ENCODE assay signal across 8 cellular contexts in the genomic region with DNA sequence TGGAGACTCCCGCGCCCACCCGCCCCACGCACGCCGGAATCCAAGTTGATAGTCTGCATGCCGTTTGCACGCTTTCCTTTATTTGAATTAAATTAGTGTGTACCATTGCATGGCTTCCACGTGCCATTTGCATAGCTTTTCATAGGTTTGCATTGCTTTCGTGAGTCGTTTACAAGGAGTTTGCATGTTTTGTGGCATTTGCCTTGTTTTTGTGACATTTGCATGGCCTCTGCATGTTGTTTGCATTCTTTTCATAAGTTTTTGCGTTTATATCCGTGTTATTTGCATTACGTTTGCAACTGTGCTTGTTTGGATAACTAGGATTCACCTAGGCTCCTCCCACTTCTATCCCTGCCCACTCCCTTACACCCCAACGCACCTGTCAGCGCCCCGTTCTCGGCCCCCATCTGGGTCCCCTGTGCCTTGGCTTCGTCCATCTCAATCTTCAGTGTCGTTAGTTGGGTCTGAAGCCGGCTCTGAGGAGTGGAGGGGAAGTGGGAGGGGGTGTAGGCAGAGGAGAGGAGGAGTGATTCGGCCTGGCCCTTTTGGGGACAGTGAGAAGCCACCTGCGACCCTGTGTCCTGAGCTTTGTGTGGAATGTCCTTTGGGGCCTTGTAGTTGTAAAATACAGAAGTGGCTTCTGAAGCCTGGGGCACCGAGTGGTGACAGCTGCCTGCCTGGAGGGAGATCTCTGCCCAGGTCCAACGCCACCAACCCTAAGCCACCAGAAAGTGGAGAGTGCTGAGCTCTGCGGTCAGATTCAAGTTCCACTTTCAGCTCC. TPM values are rescaled to one million over a fixed set of nuclear protein-coding genes. Genes with fewer than 3 reads are reported as not detected.
DNase-seq lines count a peak whose midpoint lies in the region; ATAC-seq, FAIRE-seq and TF ChIP-seq lines count a peak whose summit lies in the region.

No MANE protein-coding gene starts in this region.

- WGBS in H1 (ENCODE audit: extremely low coverage in 1 of 2, insufficient coverage in 1 of 2, insufficient read length in 1 of 2, insufficient replicate concordance in 2 of 2, low coverage in 1 of 2, low lambda C conversion rate in 2 of 2, missing lambda C conversion rate in 1 of 2), 2 experiments, result 18% methylated on average over 19 of the region's 26 CpGs; no CpG with 5 or more reads in 1 of the 2 experiments
- 6 to 8% (median 8%) methylated on average over 25 to 26 of the region's 26 CpGs for WGBS in ovary, 3 donors

- H3K9me2 ChIP-seq in OCI-LY1 (ENCODE audit: low read depth, low read length), result no peaks in the 10 kb centered on the region

- H3K9me3 ChIP-seq in OCI-LY1 (ENCODE audit: low read length) (peaks cover 3% of the 10 kb centered on the region; the same call in 1 of the 2 replicates), H1 (ENCODE audit: insufficient read depth in 2 of 2, low read depth in 1 of 2, low read length in 1 of 2) (no peaks in the 10 kb centered on the region), ovary (no peaks in the 10 kb centered on the region)

- no peak overlapping the region for H3K23ac ChIP-seq in H1 (ENCODE audit: insufficient read length)

- H3K27ac Mint-ChIP-seq in activated T-cell treated with anti-CD3 and anti-CD28 coated beads, Interleukin-2, amount 50 U/mL, for 72 hours, result no peak overlapping the region

- peak overlapping the region; percentile 94 to 100 for H3K4me3 Mint-ChIP-seq in activated T-cell treated with anti-CD3 and anti-CD28 coated beads, Interleukin-2, amount 50 U/mL, for 72 hours

- no peaks in the 10 kb centered on the region for H3K79me1 ChIP-seq in H1 (ENCODE audit: low read depth, low read length)

- no peak overlapping the region for H2BK20ac ChIP-seq in H1 (ENCODE audit: low read length)

- no peak for TF ChIP-seq RAD21 in H1 (IDR thresholded peaks at IDR 0.05 in 1 of 2, conservative IDR thresholded peaks at IDR 0.05 in 1 of 2; ENCODE audit: low read depth in 2 of 2, low read length in 2 of 2)

- peak in 1 of 2 donors; percentile 5 for ATAC-seq in activated T-cell treated with anti-CD3 and anti-CD28 coated beads, Interleukin-2, amount 50 U/mL, for 72 hours (replicated peaks in 1 of 2)

- no peak for TF ChIP-seq EP300 in H1 (IDR thresholded peaks at IDR 0.05; ENCODE audit: borderline replicate concordance in 1 of 2, low read depth in 2 of 2, low read length in 2 of 2)
- no peak for TF ChIP-seq EP300 in ovary (IDR thresholded peaks at IDR 0.05)

- H3K27me3 Mint-ChIP-seq in activated T-cell treated with anti-CD3 and anti-CD28 coated beads, Interleukin-2, amount 50 U/mL, for 72 hours (ENCODE audit: low read depth), result peaks cover 10% of the 10 kb centered on the region

- H3K14ac ChIP-seq in H1 (ENCODE audit: insufficient read length), result no peak overlapping the region

- no peak overlapping the region for H2BK120ac ChIP-seq in H1 (replicated peaks; ENCODE audit: low read depth, low read length)

- H3K9me3 Mint-ChIP-seq in activated T-cell treated with anti-CD3 and anti-CD28 coated beads, Interleukin-2, amount 50 U/mL, for 72 hours, result no peaks in the 10 kb centered on the region

- CTCF ChIA-PET in H1 (lab: Charles Lee; ENCODE audit: partially characterized antibody), result interaction anchor here (0.7 to 13.5 kb wide), 13 partner anchors 9 to 105 kb away, joined by 3 to 153 read pairs (median 4); a partner anchor contains a TSS

- H3K27ac ChIP-seq in OCI-LY1 (ENCODE audit: low read depth, low read length, poor library complexity, severe bottlenecking), result no peak overlapping the region
- H3K27ac ChIP-seq in H1 (ENCODE audit: low read depth, low read length), result no peak overlapping the region
- no peak overlapping the region for H3K27ac ChIP-seq in ovary

- H3K56ac ChIP-seq in H1 (replicated peaks; ENCODE audit: insufficient read length, low read depth, low read length), result no peak overlapping the region

- H3K36me3 ChIP-seq in OCI-LY1 (ENCODE audit: insufficient read depth, low read length) (no peaks in the 10 kb centered on the region; the same call in 1 of the 2 replicates), H1 (ENCODE audit: control insufficient read depth in 2 of 4, insufficient read depth in 4 of 4, low read length in 3 of 4) (no peaks in the 10 kb centered on the region), ovary (no peaks in the 10 kb centered on the region)

- H4K8ac ChIP-seq in H1 (ENCODE audit: extremely low read depth, insufficient read depth, low read length), result no peak overlapping the region

- H2BK15ac ChIP-seq in H1 (ENCODE audit: low read length), result no peak overlapping the region

- peak overlapping the region; percentile 55 for H3K4me3 ChIP-seq in OCI-LY1 (ENCODE audit: low read depth, low read length, poor library complexity, severe bottlenecking)
- H3K4me3 ChIP-seq in H1 (ENCODE audit: extremely low read depth in 1 of 4, insufficient read depth in 2 of 4, low read depth in 3 of 4, low read length in 4 of 4), result peak overlapping the region; percentile 41 to 74 (median 58)
- peak overlapping the region; percentile 54 for H3K4me3 ChIP-seq in ovary

- no peaks in the 10 kb centered on the region; the same call in 1 of the 2 replicates for H3K27me3 ChIP-seq in OCI-LY1 (ENCODE audit: insufficient read depth, low read length)
- peaks cover 0 to 5% (median 0%) of the 10 kb centered on the region in 4 experiments; a peak in 2 of 7 replicates for H3K27me3 ChIP-seq in H1 (replicated peaks in 1 of 4; ENCODE audit: control insufficient read depth in 3 of 4, extremely low read depth in 1 of 4, insufficient read depth in 3 of 4, low read length in 3 of 4)
- no peaks in the 10 kb centered on the region for H3K27me3 ChIP-seq in ovary

- H4K20me1 ChIP-seq in OCI-LY1 (ENCODE audit: insufficient read depth, low read length), result no peaks in the 10 kb centered on the region
- H4K20me1 ChIP-seq in H1 (replicated peaks in 1 of 2; ENCODE audit: control insufficient read depth in 1 of 2, insufficient read depth in 2 of 2, low read length in 2 of 2), result no peaks in the 10 kb centered on the region

- no peak overlapping the region for H4K91ac ChIP-seq in H1 (replicated peaks; ENCODE audit: insufficient read length, low read length)

- H3K79me2 ChIP-seq in OCI-LY1 (ENCODE audit: insufficient read depth, low read length), result no peaks in the 10 kb centered on the region
- H3K79me2 ChIP-seq in H1 (ENCODE audit: control insufficient read depth in 1 of 2, insufficient read depth in 2 of 2, low read length in 2 of 2), result no peaks in the 10 kb centered on the region

- peak; percentile 13 for FAIRE-seq in H1 (lab: Jason Lieb, UNC)

- no peaks in the 10 kb centered on the region for H3F3A ChIP-seq in OCI-LY1 (ENCODE audit: insufficient read depth, low read length)

- H2BK5ac ChIP-seq in H1 (ENCODE audit: low read depth, low read length), result no peak overlapping the region; the same call in 1 of the 2 replicates

- H3K4me1 ChIP-seq in OCI-LY1 (ENCODE audit: insufficient read depth, low read length, severe bottlenecking), result peaks cover 16% of the 10 kb centered on the region
- peaks cover 0 to 6% (median 3%) of the 10 kb centered on the region in 4 experiments; a peak in 4 of 7 replicates for H3K4me1 ChIP-seq in H1 (replicated peaks in 1 of 4; ENCODE audit: control insufficient read depth in 3 of 4, insufficient read depth in 4 of 4, low read length in 3 of 4)
- H3K4me1 ChIP-seq in ovary (ENCODE audit: insufficient read depth), result peaks cover 11% of the 10 kb centered on the region

- in situ Hi-C loops in ACHN (cut with HindIII; ENCODE audit: low pct_ligation_motif_present, low pct_unique_long_range_greater_than_20kb, low sequenced_read_pairs), result no loop called here

- POLR2A ChIA-PET in H1 (lab: Charles Lee; ENCODE audit: partially characterized antibody), result interaction anchor here (0.6 to 1.6 kb wide), 5 partner anchors 13 to 304 kb away, joined by 3 to 8 read pairs (median 3); a partner anchor contains a TSS

- no peak overlapping the region for H2AK5ac ChIP-seq in H1 (ENCODE audit: low read depth, low read length)

- H3K4me2 ChIP-seq in OCI-LY1 (ENCODE audit: low read length), result peak overlapping the region; percentile 75
- peak overlapping the region; percentile 92 to 98 for H3K4me2 ChIP-seq in H1 (ENCODE audit: insufficient read depth in 1 of 2, low read depth in 2 of 2, low read length in 2 of 2)

- no peak overlapping the region for H2AFZ ChIP-seq in OCI-LY1 (ENCODE audit: low read length)
- H2AFZ ChIP-seq in H1 (ENCODE audit: low read length), result peak overlapping the region; percentile 68

- H3K4ac ChIP-seq in H1 (replicated peaks; ENCODE audit: insufficient read length, low read depth, low read length), result no peak overlapping the region

- peaks cover 18% of the 10 kb centered on the region for H3K4me1 Mint-ChIP-seq in activated T-cell treated with anti-CD3 and anti-CD28 coated beads, Interleukin-2, amount 50 U/mL, for 72 hours (ENCODE audit: low read depth)

- intact Hi-C loops in ovary (cut with DNase I), result loop anchor here in 3 of 4 donors (2.0 to 10.0 kb wide), 4 partner anchors 45 to 99 kb away; a partner anchor contains a TSS

- peak overlapping the region; percentile 48; the same call in 1 of the 2 replicates for H3K18ac ChIP-seq in H1 (ENCODE audit: extremely low read depth, low read length)

- peak overlapping the region; percentile 33; the same call in 1 of the 2 replicates for H3K9ac ChIP-seq in OCI-LY1 (ENCODE audit: low read length)
- H3K9ac ChIP-seq in H1 (replicated peaks in 1 of 4; ENCODE audit: extremely low read depth in 1 of 4, low read depth in 3 of 4, low read length in 3 of 4), result peak overlapping the region in 1 of 4 experiments; percentile 20; a peak in 1 of 7 replicates

- no peaks in the 10 kb centered on the region for H3K36me3 Mint-ChIP-seq in activated T-cell treated with anti-CD3 and anti-CD28 coated beads, Interleukin-2, amount 50 U/mL, for 72 hours (ENCODE audit: insufficient read depth in 2 of 2)

- peaks cover 11% of the 10 kb centered on the region for H3K23me2 ChIP-seq in H1 (ENCODE audit: low read depth, low read length)

- TF ChIP-seq CTCF in OCI-LY1 (IDR thresholded peaks at IDR 0.05; ENCODE audit: low read length), result no peak
- TF ChIP-seq CTCF in H1 (IDR thresholded peaks at IDR 0.05; ENCODE audit: control extremely low read depth in 1 of 3, insufficient read depth in 1 of 3, low read depth in 1 of 3, low read length in 3 of 3), result no peak
- TF ChIP-seq CTCF in ovary (IDR thresholded peaks at IDR 0.05), result no peak

- DNase-seq in activated T-cell treated with anti-CD3 and anti-CD28 coated beads, Interleukin-2, amount 50 U/mL, for 72 hours, result no peak
- no peak for DNase-seq in activated T-cell treated with anti-CD3 and anti-CD28 coated beads, Interleukin-2, amount 50 U/mL, for 48 hours
- DNase-seq in H1 (ENCODE audit: low read depth in 1 of 2, low spot score in 2 of 2), result peak in 1 of 2 experiments; percentile 57
- DNase-seq in ovary, result peak in 1 of 5 donors; percentile 38
- DNase-seq in NCI-H1417 treated with DMSO at 0.1 percent for 48 hours (lab: John Stamatoyannopoulos, UW), result no peak
- DNase-seq in DMS53 treated with DMSO at 0.1 percent for 48 hours (lab: John Stamatoyannopoulos, UW; ENCODE audit: unreplicated experiment), result no peak
- no peak for DNase-seq in ACHN

- TF ChIP-seq POLR2A in H1 (IDR thresholded peaks at IDR 0.05; ENCODE audit: control extremely low read depth in 1 of 2, low read depth in 2 of 2, low read length in 2 of 2) (no peak), ovary (IDR thresholded peaks at IDR 0.05) (no peak)

- no peak overlapping the region for H4K5ac ChIP-seq in H1 (ENCODE audit: insufficient read length, low read depth, low read length)

- H2BK12ac ChIP-seq in H1 (ENCODE audit: low read depth, low read length), result 0 out of 2 replicates have a peak overlapping the region, but pooled peaks have one; percentile 81

RNA-seq across cellular contexts. Expression of a gene that starts 2.4 kb away (rescaled TPM):
- total RNA-seq in activated T-cell treated with anti-CD3 and anti-CD28 coated beads, Interleukin-2, amount 50 U/mL, for 72 hours, result 1 to 10 TPM; 2.2 to 2.8 TPM
- total RNA-seq in H1 (2021; fragmentation: NEBNext Ultra II Directional; extraction: Animal tissue kit (Norgen Biotek cat#: 25700)), result not detected in 2 replicates
- polyA plus RNA-seq in H1 (2011; rRNA removed) (0.33 and 0.74 TPM in 2 replicates), ovary (1 to 10 TPM; 1.2 to 1.8 TPM)
- 0.54 TPM for polyA plus RNA-seq in H1 (2011; cell fraction: cytosol; rRNA removed)
- 1.4 TPM for polyA plus RNA-seq in H1 (2011; cell fraction: nucleus; rRNA removed)
- 0.20 to 0.72 TPM (median 0.42 TPM) in 3 of 4 replicates, not detected in the other for polyA plus RNA-seq in H1 (2012, experiment 1 of 2)
- not detected for polyA plus RNA-seq in H1 (2012, experiment 2 of 2)
- 0.18 TPM for polyA plus RNA-seq in H1 (2013, experiment 1 of 2)
- polyA plus RNA-seq in H1 (2013, experiment 2 of 2), result 0.17 TPM
- polyA minus RNA-seq in H1 (2011; rRNA and poly(A)+ RNA removed), result 0.22 and 0.54 TPM in 2 replicates
- polyA minus RNA-seq in H1 (2011; cell fraction: cytosol; rRNA and poly(A)+ RNA removed), result not detected
- polyA minus RNA-seq in H1 (2011; cell fraction: nucleus; rRNA and poly(A)+ RNA removed), result 1.4 TPM
- total RNA-seq in ovary, result 10 to 100 TPM in 1 of 7 donors, 1 to 10 TPM in 5, under 1 TPM in 1; 0.69 to 13.6 (median 6.1) TPM

RNA-seq across cellular contexts. Expression of a gene that starts 13.9 kb away (rescaled TPM):
- total RNA-seq in activated T-cell treated with anti-CD3 and anti-CD28 coated beads, Interleukin-2, amount 50 U/mL, for 72 hours, result 10 to 100 TPM; 40.9 to 75.0 TPM
- total RNA-seq in H1 (2021; fragmentation: NEBNext Ultra II Directional; extraction: Animal tissue kit (Norgen Biotek cat#: 25700)), result 16.8 and 18.1 TPM in 2 replicates
- polyA plus RNA-seq in H1 (2011; rRNA removed), result 72.8 and 117 TPM in 2 replicates
- polyA plus RNA-seq in H1 (2011; cell fraction: cytosol; rRNA removed), result 114 TPM
- polyA plus RNA-seq in H1 (2011; cell fraction: nucleus; rRNA removed), result 72.3 TPM
- polyA plus RNA-seq in H1 (2012, experiment 1 of 2), result 50.2 to 77.7 TPM (median 65.9 TPM) in 4 replicates
- 123 TPM for polyA plus RNA-seq in H1 (2012, experiment 2 of 2)
- polyA plus RNA-seq in H1 (2013, experiment 1 of 2), result 23.1 TPM
- 28.3 TPM for polyA plus RNA-seq in H1 (2013, experiment 2 of 2)
- polyA minus RNA-seq in H1 (2011; rRNA and poly(A)+ RNA removed), result 29.3 and 39.6 TPM in 2 replicates
- polyA minus RNA-seq in H1 (2011; cell fraction: cytosol; rRNA and poly(A)+ RNA removed), result 22.9 TPM
- polyA minus RNA-seq in H1 (2011; cell fraction: nucleus; rRNA and poly(A)+ RNA removed), result 25.5 TPM
- 100 to 1,000 TPM; 400 to 715 (median 557) TPM for total RNA-seq in ovary
- 100 to 1,000 TPM; 207 to 760 TPM for polyA plus RNA-seq in ovary

RNA-seq across cellular contexts. Expression of a gene that starts 14.4 kb away (rescaled TPM):
- not detected for total RNA-seq in activated T-cell treated with anti-CD3 and anti-CD28 coated beads, Interleukin-2, amount 50 U/mL, for 72 hours
- total RNA-seq in H1 (2021; fragmentation: NEBNext Ultra II Directional; extraction: Animal tissue kit (Norgen Biotek cat#: 25700)), result 0.27 TPM in 1 of 2 replicates, not detected in the other
- polyA plus RNA-seq in H1 (2011; rRNA removed) (0.32 and 0.35 TPM in 2 replicates), ovary (10 to 100 TPM in 1 of 2 donors, 1 to 10 TPM in 1; 2.7 to 15.0 TPM)
- polyA plus RNA-seq in H1 (2011; cell fraction: cytosol; rRNA removed), result 0.10 TPM
- polyA plus RNA-seq in H1 (2011; cell fraction: nucleus; rRNA removed), result 0.53 TPM
- polyA plus RNA-seq in H1 (2012, experiment 1 of 2), result 0.12 to 1.2 TPM (median 0.67 TPM) in 4 replicates
- polyA plus RNA-seq in H1 (2012, experiment 2 of 2), result 0.41 TPM
- 0.08 TPM for polyA plus RNA-seq in H1 (2013, experiment 1 of 2)
- polyA plus RNA-seq in H1 (2013, experiment 2 of 2), result 0.06 TPM
- polyA minus RNA-seq in H1 (2011; rRNA and poly(A)+ RNA removed), result not detected in 2 replicates
- not detected for polyA minus RNA-seq in H1 (2011; cell fraction: cytosol; rRNA and poly(A)+ RNA removed)
- polyA minus RNA-seq in H1 (2011; cell fraction: nucleus; rRNA and poly(A)+ RNA removed), result not detected
- 10 to 100 TPM in 2 of 7 donors, 1 to 10 TPM in 5; 2.0 to 22.7 (median 8.3) TPM for total RNA-seq in ovary

RNA-seq across cellular contexts. Expression of a gene that starts 28.3 kb away (rescaled TPM):
- 10 to 100 TPM; 32.4 to 38.4 TPM for total RNA-seq in activated T-cell treated with anti-CD3 and anti-CD28 coated beads, Interleukin-2, amount 50 U/mL, for 72 hours
- 36.8 and 37.9 TPM in 2 replicates for total RNA-seq in H1 (2021; fragmentation: NEBNext Ultra II Directional; extraction: Animal tissue kit (Norgen Biotek cat#: 25700))
- polyA plus RNA-seq in H1 (2011; rRNA removed) (76.6 and 97.7 TPM in 2 replicates), ovary (10 to 100 TPM in 1 of 2 donors, 1 to 10 TPM in 1; 7.6 to 77.8 TPM)
- 57.3 TPM for polyA plus RNA-seq in H1 (2011; cell fraction: cytosol; rRNA removed)
- 68.4 TPM for polyA plus RNA-seq in H1 (2011; cell fraction: nucleus; rRNA removed)
- 22.6 to 49.8 TPM (median 44.7 TPM) in 4 replicates for polyA plus RNA-seq in H1 (2012, experiment 1 of 2)
- polyA plus RNA-seq in H1 (2012, experiment 2 of 2), result 58.2 TPM
- polyA plus RNA-seq in H1 (2013, experiment 1 of 2), result 32.8 TPM
- 35.2 TPM for polyA plus RNA-seq in H1 (2013, experiment 2 of 2)
- 13.8 and 15.3 TPM in 2 replicates for polyA minus RNA-seq in H1 (2011; rRNA and poly(A)+ RNA removed)
- polyA minus RNA-seq in H1 (2011; cell fraction: cytosol; rRNA and poly(A)+ RNA removed), result 16.6 TPM
- polyA minus RNA-seq in H1 (2011; cell fraction: nucleus; rRNA and poly(A)+ RNA removed), result 21.0 TPM
- total RNA-seq in ovary, result 10 to 100 TPM; 54.4 to 90.4 (median 81.4) TPM

RNA-seq across cellular contexts. Expression of a gene that starts 54.2 kb away (rescaled TPM):
- total RNA-seq in activated T-cell treated with anti-CD3 and anti-CD28 coated beads, Interleukin-2, amount 50 U/mL, for 72 hours, result 10 to 100 TPM; 26.0 to 39.1 TPM
- total RNA-seq in H1 (2021; fragmentation: NEBNext Ultra II Directional; extraction: Animal tissue kit (Norgen Biotek cat#: 25700)), result 52.7 and 56.0 TPM in 2 replicates
- polyA plus RNA-seq in H1 (2011; rRNA removed) (30.4 and 50.7 TPM in 2 replicates), ovary (10 to 100 TPM in 1 of 2 donors, 1 to 10 TPM in 1; 4.5 to 11.6 TPM)
- 37.3 TPM for polyA plus RNA-seq in H1 (2011; cell fraction: cytosol; rRNA removed)
- 94.2 TPM for polyA plus RNA-seq in H1 (2011; cell fraction: nucleus; rRNA removed)
- 41.3 to 58.3 TPM (median 52.0 TPM) in 4 replicates for polyA plus RNA-seq in H1 (2012, experiment 1 of 2)
- 35.5 TPM for polyA plus RNA-seq in H1 (2012, experiment 2 of 2)
- 25.7 TPM for polyA plus RNA-seq in H1 (2013, experiment 1 of 2)
- 24.6 TPM for polyA plus RNA-seq in H1 (2013, experiment 2 of 2)
- 11.5 and 15.3 TPM in 2 replicates for polyA minus RNA-seq in H1 (2011; rRNA and poly(A)+ RNA removed)
- polyA minus RNA-seq in H1 (2011; cell fraction: cytosol; rRNA and poly(A)+ RNA removed), result 29.7 TPM
- polyA minus RNA-seq in H1 (2011; cell fraction: nucleus; rRNA and poly(A)+ RNA removed), result 59.7 TPM
- total RNA-seq in ovary, result 10 to 100 TPM; 11.4 to 22.9 (median 18.2) TPM

Comparison
In these comparisons a context has a peak if more than half of its experiments do, and no peak if none do; other contexts are left out.
1. RNA of a gene that starts 13.9 kb away (total RNA-seq): 400 to 715 TPM in ovary; 40.9 to 75.0 TPM in activated T-cell treated with anti-CD3 and anti-CD28 coated beads, Interleukin-2, amount 50 U/mL, for 72 hours and 16.8 to 18.1 TPM in H1; every median in the first group is over 4 times any median in the second.
2. Peak in every context shown above with its lines, with median percentiles within 50 percentile points of each other: H3K4me3 ChIP-seq.